In genomic region chr20:53020376-53020775, GRCh38 we compare ENCODE assay signal across 20 cellular contexts.
"Had no signal": no experiment of that assay in that cellular context is flagged by ENCODE, and none has a peak within 500 bp of the region (broad histone marks: within the 10 kb centered on the region; RNA-seq: fewer than 3 reads in every experiment).

No MANE protein-coding gene starts in this region.

- H3K4me1 ChIP-seq: body of pancreas, vagina had no signal

- H3K36me3 Mint-ChIP-seq: activated naive CD8-positive, alpha-beta T cell treated with anti-CD3 and anti-CD28 coated beads, Interleukin-2, amount 10 ng/mL, durations not matched to agents 7 days and 5 days; stimulated activated effector memory CD8-positive, alpha-beta T cell treated with anti-CD3 and anti-CD28 coated beads, Interleukin-12 subunit alpha, Interleukin-12 subunit beta, amount 100 ng/mL, for 72 hours had no signal

- H3K9me3 ChIP-seq: body of pancreas, stomach, vagina had no signal

- H3K27ac Mint-ChIP-seq: activated B cell treated with CpG ODN at 0.5 μM for 24 hours; activated CD4-positive, alpha-beta T cell treated with anti-CD3 and anti-CD28 coated beads, Interleukin-2, amount 10 ng/mL, durations not matched to agents 7 days and 5 days; activated naive CD8-positive, alpha-beta T cell treated with anti-CD3 and anti-CD28 coated beads, Interleukin-2, amount 10 ng/mL, durations not matched to agents 7 days and 5 days; stimulated activated effector memory CD8-positive, alpha-beta T cell treated with anti-CD3 and anti-CD28 coated beads, Interleukin-12 subunit alpha, Interleukin-12 subunit beta, amount 100 ng/mL, for 72 hours had no signal

- H3K4me3 Mint-ChIP-seq: activated B cell treated with CpG ODN at 0.5 μM for 24 hours; activated CD4-positive, alpha-beta T cell treated with anti-CD3 and anti-CD28 coated beads, Interleukin-2, amount 10 ng/mL, durations not matched to agents 7 days and 5 days; activated naive CD8-positive, alpha-beta T cell treated with anti-CD3 and anti-CD28 coated beads, Interleukin-2, amount 10 ng/mL, durations not matched to agents 7 days and 5 days; stimulated activated effector memory CD8-positive, alpha-beta T cell treated with anti-CD3 and anti-CD28 coated beads, Interleukin-12 subunit alpha, Interleukin-12 subunit beta, amount 100 ng/mL, for 72 hours had no signal

- H3K36me3 ChIP-seq: heart left ventricle, sigmoid colon, stomach, vagina had no signal

- ATAC-seq: body of pancreas; heart left ventricle; stimulated activated effector memory CD8-positive, alpha-beta T cell treated with anti-CD3 and anti-CD28 coated beads, Interleukin-12 subunit alpha, Interleukin-12 subunit beta, amount 100 ng/mL, for 72 hours had no signal

- DNase-seq: activated B cell treated with CpG ODN at 0.5 μM for 24 hours; activated CD4-positive, alpha-beta T cell treated with anti-CD3 and anti-CD28 coated beads, Interleukin-2, amount 10 ng/mL, durations not matched to agents 7 days and 5 days; activated naive CD8-positive, alpha-beta T cell treated with anti-CD3 and anti-CD28 coated beads, Interleukin-2, amount 10 ng/mL, durations not matched to agents 7 days and 5 days; amygdala; body of pancreas; central memory CD4-positive, alpha-beta T cell; foreskin melanocyte; heart left ventricle; kidney; midbrain; occipital lobe; posterior cingulate gyrus; sigmoid colon; stimulated activated CD4-positive, alpha-beta T cell treated with anti-CD3 and anti-CD28 coated beads, Interleukin-4, amount 100 ng/mL, for 24 hours; stomach; SW 1271; trophoblast cell had no signal

- H3K4me3 ChIP-seq: body of pancreas, coronary artery, heart left ventricle, sigmoid colon, stomach, vagina had no signal

- H3K9me3 Mint-ChIP-seq: activated B cell treated with CpG ODN at 0.5 μM for 24 hours; stimulated activated effector memory CD8-positive, alpha-beta T cell treated with anti-CD3 and anti-CD28 coated beads, Interleukin-12 subunit alpha, Interleukin-12 subunit beta, amount 100 ng/mL, for 72 hours had no signal

- H3K27me3 ChIP-seq: body of pancreas, sigmoid colon, stomach, vagina had no signal

- H3K4me1 Mint-ChIP-seq: activated B cell treated with CpG ODN at 0.5 μM for 24 hours; stimulated activated effector memory CD8-positive, alpha-beta T cell treated with anti-CD3 and anti-CD28 coated beads, Interleukin-12 subunit alpha, Interleukin-12 subunit beta, amount 100 ng/mL, for 72 hours had no signal

- H3K27me3 Mint-ChIP-seq: activated B cell treated with CpG ODN at 0.5 μM for 24 hours; activated CD4-positive, alpha-beta T cell treated with anti-CD3 and anti-CD28 coated beads, Interleukin-2, amount 10 ng/mL, durations not matched to agents 7 days and 5 days; activated naive CD8-positive, alpha-beta T cell treated with anti-CD3 and anti-CD28 coated beads, Interleukin-2, amount 10 ng/mL, durations not matched to agents 7 days and 5 days had no signal

- H3K27ac ChIP-seq: body of pancreas, coronary artery, heart left ventricle, stomach, vagina had no signal
